ENCODE assay signal across 8 cellular contexts in the genomic region with DNA sequence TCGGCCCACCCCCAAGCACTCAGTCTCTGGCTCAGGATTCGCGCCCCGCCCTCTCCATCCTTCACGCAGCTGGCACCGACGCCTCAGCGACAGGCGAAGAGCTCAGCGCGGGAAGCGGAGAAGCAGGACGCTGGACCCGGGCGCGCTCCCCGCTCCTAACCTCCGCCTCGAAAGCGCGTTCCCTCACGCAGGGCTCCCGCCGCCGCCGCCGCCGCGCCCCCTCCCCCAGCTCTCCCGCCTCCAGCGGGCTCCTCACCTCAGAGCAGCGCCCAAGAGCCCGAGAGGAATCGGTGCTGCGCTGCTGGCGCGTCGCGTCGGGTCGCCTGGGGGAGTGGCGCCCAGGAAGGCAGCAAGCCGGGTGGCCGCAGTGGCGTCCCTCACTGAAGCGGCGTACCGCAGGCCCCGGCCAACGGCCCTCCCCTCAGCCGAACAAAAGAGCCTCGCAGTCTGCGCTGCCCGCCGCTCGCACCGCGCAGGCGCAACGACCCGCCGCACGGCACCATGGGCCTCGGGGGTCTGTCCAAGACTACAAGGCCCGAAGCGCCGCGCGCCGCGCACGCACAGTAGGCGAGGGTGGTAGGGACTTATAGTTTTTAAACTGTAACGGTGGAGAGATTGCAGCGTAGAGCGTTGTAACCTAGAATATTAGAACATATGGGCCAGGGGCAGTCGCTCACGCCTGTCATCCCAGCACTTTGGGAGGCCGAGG. TPM values are rescaled to one million over a fixed set of nuclear protein-coding genes. Genes with fewer than 3 reads are reported as not detected.
DNase-seq lines count a peak whose midpoint lies in the region; ATAC-seq and TF ChIP-seq lines count a peak whose summit lies in the region.

A gene (minus strand): TSS at position 467 of the 709 bp plus-strand sequence. CDS start 24,474 bp downstream, outside the sequence.

- no peaks in the 10 kb centered on the region for H3K9me3 Mint-ChIP-seq in activated T-helper 17 cell treated with anti-CD3 and anti-CD28 coated beads, Interleukin-2, amount 50 U/mL, for 72 hours
- peaks cover 0 to 2% (median 0%) of the 10 kb centered on the region in 9 donors for H3K9me3 Mint-ChIP-seq in naive thymus-derived CD8-positive, alpha-beta T cell
- H3K9me3 Mint-ChIP-seq in stimulated activated naive B cell treated with anti-CD40 and anti-IgM and Interleukin-4, amounts not matched to agents 10 μg/mL and 1 μg/mL and 100 μg/mL, for 72 hours: peaks cover 2 to 13% of the 10 kb centered on the region in 2 donors

- peak within 1 kb of the TSS; percentile 87 for H3K4me3 ChIP-seq in fibroblast of mammary gland (ENCODE audit: control insufficient read depth, low read depth, low read length)

- no peaks in the 10 kb centered on the region for H3K36me3 Mint-ChIP-seq in activated T-helper 17 cell treated with anti-CD3 and anti-CD28 coated beads, Interleukin-2, amount 50 U/mL, for 72 hours (ENCODE audit: low read depth)
- no peaks in the 10 kb centered on the region for H3K36me3 Mint-ChIP-seq in naive thymus-derived CD8-positive, alpha-beta T cell
- H3K36me3 Mint-ChIP-seq in stimulated activated naive B cell treated with anti-CD40 and anti-IgM and Interleukin-4, amounts not matched to agents 10 μg/mL and 1 μg/mL and 100 μg/mL, for 72 hours: peaks cover 9 to 12% of the 10 kb centered on the region in 2 donors

- no peak for TF ChIP-seq CTCF in RWPE1 (conservative IDR thresholded peaks at IDR 0.05; ENCODE audit: low read depth)
- no peak for TF ChIP-seq CTCF in fibroblast of mammary gland (conservative IDR thresholded peaks at IDR 0.05; ENCODE audit: control insufficient read depth, insufficient read depth, low read depth, low read length)

- CTCF ChIA-PET in RWPE1 (lab: Yijun Ruan, JAX): interaction anchor here (0.6 kb wide), 3 partner anchors 130 to 369 kb away, joined by 3 to 5 read pairs (median 4); no protein-coding TSS in a partner anchor

- H3K27ac Mint-ChIP-seq in activated T-helper 17 cell treated with anti-CD3 and anti-CD28 coated beads, Interleukin-2, amount 50 U/mL, for 72 hours: peak within 1 kb of the TSS; percentile 92
- peak within 1 kb of the TSS; percentile 79 to 92 (median 83) for H3K27ac Mint-ChIP-seq in naive thymus-derived CD8-positive, alpha-beta T cell
- H3K27ac Mint-ChIP-seq in stimulated activated naive B cell treated with anti-CD40 and anti-IgM and Interleukin-4, amounts not matched to agents 10 μg/mL and 1 μg/mL and 100 μg/mL, for 72 hours: peak within 1 kb of the TSS; percentile 96

- DNase-seq in EL: peak; percentile 95
- peak; percentile 94 for DNase-seq in H4 (ENCODE audit: low spot score)
- DNase-seq in LoVo (ENCODE audit: low spot score): peak; percentile 91
- peak; percentile 86 for DNase-seq in RWPE1 (ENCODE audit: low spot score)
- peak; percentile 94 for DNase-seq in fibroblast of mammary gland (ENCODE audit: low read depth)
- peak; percentile 86 to 96 (median 92) for DNase-seq in naive thymus-derived CD8-positive, alpha-beta T cell
- peak; percentile 94 for DNase-seq in stimulated activated naive B cell treated with anti-CD40 and anti-IgM and Interleukin-4, amounts not matched to agents 10 μg/mL and 1 μg/mL and 100 μg/mL, for 72 hours

- H3K4me1 Mint-ChIP-seq in activated T-helper 17 cell treated with anti-CD3 and anti-CD28 coated beads, Interleukin-2, amount 50 U/mL, for 72 hours: peaks cover 10% of the 10 kb centered on the region
- H3K4me1 Mint-ChIP-seq in naive thymus-derived CD8-positive, alpha-beta T cell: peaks cover 14 to 62% (median 48%) of the 10 kb centered on the region in 4 donors
- H3K4me1 Mint-ChIP-seq in stimulated activated naive B cell treated with anti-CD40 and anti-IgM and Interleukin-4, amounts not matched to agents 10 μg/mL and 1 μg/mL and 100 μg/mL, for 72 hours: peaks cover 19 to 69% of the 10 kb centered on the region in 2 donors

- no peaks in the 10 kb centered on the region for H3K27me3 Mint-ChIP-seq in activated T-helper 17 cell treated with anti-CD3 and anti-CD28 coated beads, Interleukin-2, amount 50 U/mL, for 72 hours
- H3K27me3 Mint-ChIP-seq in naive thymus-derived CD8-positive, alpha-beta T cell: no peaks in the 10 kb centered on the region
- H3K27me3 Mint-ChIP-seq in stimulated activated naive B cell treated with anti-CD40 and anti-IgM and Interleukin-4, amounts not matched to agents 10 μg/mL and 1 μg/mL and 100 μg/mL, for 72 hours: no peaks in the 10 kb centered on the region

- POLR2A ChIA-PET in RWPE1 (lab: Yijun Ruan, JAX; ENCODE audit: low non-redundant PET): interaction anchor here (0.6 kb wide), 1 partner anchor 10 kb away, joined by 4 read pairs; no protein-coding TSS in a partner anchor
- POLR2A ChIA-PET in naive thymus-derived CD8-positive, alpha-beta T cell (lab: Charles Lee): interaction anchor here (0.6 to 2.2 kb wide), 7 partner anchors 11 to 491 kb away, joined by 3 to 14 read pairs (median 3); no protein-coding TSS in a partner anchor

- H3K27ac ChIP-seq in RWPE1: peak within 1 kb of the TSS; percentile 98

- peak within 1 kb of the TSS; percentile 99 for H3K4me3 Mint-ChIP-seq in activated T-helper 17 cell treated with anti-CD3 and anti-CD28 coated beads, Interleukin-2, amount 50 U/mL, for 72 hours
- peak within 1 kb of the TSS; percentile 82 to 96 (median 89) for H3K4me3 Mint-ChIP-seq in naive thymus-derived CD8-positive, alpha-beta T cell
- H3K4me3 Mint-ChIP-seq in stimulated activated naive B cell treated with anti-CD40 and anti-IgM and Interleukin-4, amounts not matched to agents 10 μg/mL and 1 μg/mL and 100 μg/mL, for 72 hours: peak within 1 kb of the TSS; percentile 99

- ATAC-seq in activated T-helper 17 cell treated with anti-CD3 and anti-CD28 coated beads, Interleukin-2, amount 50 U/mL, for 72 hours (replicated peaks): peak; percentile 94
- peak; percentile 96 for ATAC-seq in naive thymus-derived CD8-positive, alpha-beta T cell
- peak; percentile 94 to 96 for ATAC-seq in stimulated activated naive B cell treated with anti-CD40 and anti-IgM and Interleukin-4, amounts not matched to agents 10 μg/mL and 1 μg/mL and 100 μg/mL, for 72 hours (replicated peaks)

RNA-seq across cellular contexts. Expression of the gene that starts here (rescaled TPM):
- total RNA-seq in H4 (2014; rRNA removed; shearing (Covaris generic)): 110 and 116 TPM in 2 replicates
- total RNA-seq in activated T-helper 17 cell treated with anti-CD3 and anti-CD28 coated beads, Interleukin-2, amount 50 U/mL, for 72 hours: 10 to 100 TPM; 30.0 to 48.4 TPM
- 10 to 100 TPM; 33.6 to 34.6 TPM for total RNA-seq in naive thymus-derived CD8-positive, alpha-beta T cell
- 10 to 100 TPM; 20.8 to 24.4 (median 24.3) TPM for polyA plus RNA-seq in naive thymus-derived CD8-positive, alpha-beta T cell

Comparison
In these comparisons a context has a peak if more than half of its experiments do, and no peak if none do; other contexts are left out.
1. Peak in every context shown above with its lines: DNase-seq, ATAC-seq, H3K4me3 ChIP-seq and H3K27ac ChIP-seq.